In the genomic region with DNA sequence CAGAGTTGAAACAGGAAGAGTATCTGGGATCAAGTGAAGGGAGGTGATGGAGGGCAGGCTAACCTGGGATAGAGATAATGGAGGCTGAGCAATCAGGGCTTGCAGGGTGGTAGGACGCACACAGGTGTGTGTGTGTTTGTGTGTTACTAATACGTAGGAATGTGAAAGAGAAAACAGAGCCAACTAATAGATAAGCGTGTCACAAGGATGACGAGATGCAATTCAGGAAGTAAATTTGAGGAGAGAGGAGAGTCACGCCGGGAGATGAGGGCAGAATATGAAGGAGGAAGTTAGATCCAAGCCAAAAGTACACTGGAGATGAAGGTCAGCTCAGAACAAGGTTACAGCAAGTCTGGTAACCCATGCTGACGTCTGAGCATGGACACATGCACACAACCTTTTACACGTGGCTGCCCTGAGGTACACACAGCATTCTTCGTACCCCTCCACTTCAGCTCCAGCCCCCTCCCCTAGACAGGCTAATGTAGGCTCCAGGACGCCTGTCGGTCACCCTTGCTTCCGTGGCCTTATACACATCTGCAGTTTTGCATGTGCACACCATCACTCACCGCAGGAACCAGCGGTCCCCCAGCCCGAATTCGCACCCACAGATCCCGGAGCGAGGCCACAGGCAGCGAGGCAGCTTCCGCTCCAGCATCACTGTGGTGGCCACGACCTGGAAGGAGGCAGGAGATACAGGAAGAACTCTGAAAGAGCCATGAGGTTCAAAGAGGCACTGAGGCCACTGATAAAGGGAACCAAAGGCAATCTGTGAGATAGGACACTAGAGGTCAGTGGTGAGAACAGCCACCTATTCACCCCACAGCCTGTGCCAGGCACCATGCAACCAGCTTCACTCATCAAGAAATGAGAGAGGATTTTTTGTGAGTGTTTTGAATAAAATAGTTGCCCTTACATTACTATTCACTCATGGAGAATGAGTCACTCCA, we compare ENCODE assay signal across 6 cellular contexts. TPM values are rescaled to one million over a fixed set of nuclear protein-coding genes. Genes with fewer than 3 reads are reported as not detected.
DNase-seq lines count a peak whose midpoint lies in the region; ATAC-seq and TF ChIP-seq lines count a peak whose summit lies in the region.

No MANE protein-coding gene starts in this region.

- H3K27ac ChIP-seq in RWPE2 (ENCODE audit: poor library complexity, severe bottlenecking) = no peak overlapping the region
- no peak overlapping the region for H3K27ac ChIP-seq in mesendoderm (ENCODE audit: low read depth, low read length)
- no peak overlapping the region for H3K27ac ChIP-seq in gastrocnemius medialis

- H3K36me3 ChIP-seq in RWPE2 (ENCODE audit: low read depth) (no peaks in the 10 kb centered on the region), mesendoderm (ENCODE audit: control insufficient read depth, insufficient read depth, low read length) (no peaks in the 10 kb centered on the region), gastrocnemius medialis (no peaks in the 10 kb centered on the region)

- peaks cover 5% of the 10 kb centered on the region for H3K9me3 ChIP-seq in RWPE2 (ENCODE audit: severe bottlenecking)
- no peaks in the 10 kb centered on the region for H3K9me3 ChIP-seq in gastrocnemius medialis

- H3K4me1 ChIP-seq in RWPE2 (ENCODE audit: insufficient read depth, poor library complexity, severe bottlenecking) (no peaks in the 10 kb centered on the region), mesendoderm (ENCODE audit: control insufficient read depth, low read depth, low read length) (no peaks in the 10 kb centered on the region), gastrocnemius medialis (no peaks in the 10 kb centered on the region)

- H2AK5ac ChIP-seq in mesendoderm (ENCODE audit: low read length) = no peak overlapping the region

- no peaks in the 10 kb centered on the region for H3K79me2 ChIP-seq in mesendoderm (ENCODE audit: control insufficient read depth, insufficient read depth, low read length)

- no peak for TF ChIP-seq POLR2A in gastrocnemius medialis (IDR thresholded peaks at IDR 0.05)

- no peaks in the 10 kb centered on the region for H3K79me1 ChIP-seq in mesendoderm (ENCODE audit: low read length)

- no peak overlapping the region for H2BK5ac ChIP-seq in mesendoderm (ENCODE audit: low read length)

- H3K27me3 ChIP-seq in RWPE2 (ENCODE audit: insufficient read depth, poor library complexity, severe bottlenecking) (no peaks in the 10 kb centered on the region), mesendoderm (ENCODE audit: insufficient read depth, low read length, poor library complexity) (no peaks in the 10 kb centered on the region), gastrocnemius medialis (no peaks in the 10 kb centered on the region)

- in situ Hi-C loops in gastrocnemius medialis (cut with MboI; ENCODE audit: low sequenced_read_pairs in 4 of 4) = no loop called here

- no peak overlapping the region for H3K18ac ChIP-seq in mesendoderm (ENCODE audit: low read length)

- H3K23ac ChIP-seq in mesendoderm (ENCODE audit: low read length) = no peak overlapping the region

- DNase-seq in RWPE2 (ENCODE audit: low spot score) (no peak), mesendoderm (peak; percentile 62), gastrocnemius medialis (no peak), retina (no peak), Right ventricle myocardium superior (no peak)

- TF ChIP-seq CTCF in GM12874 (IDR thresholded peaks at IDR 0.05; ENCODE audit: insufficient read depth, low read depth, low read length) = peak; percentile 34; the same call in 1 of the 2 replicates
- peak; percentile 38 for TF ChIP-seq CTCF in RWPE2 (IDR thresholded peaks at IDR 0.05; ENCODE audit: poor library complexity, severe bottlenecking)
- TF ChIP-seq CTCF in gastrocnemius medialis (IDR thresholded peaks at IDR 0.05 in 4 of 5, conservative IDR thresholded peaks at IDR 0.05 in 1 of 5) = no peak

- no peak overlapping the region for H3K4me3 ChIP-seq in RWPE2 (ENCODE audit: severe bottlenecking)
- no peak overlapping the region for H3K4me3 ChIP-seq in mesendoderm (ENCODE audit: low read length)
- no peak overlapping the region for H3K4me3 ChIP-seq in gastrocnemius medialis

- no peak overlapping the region for H3K4ac ChIP-seq in mesendoderm (ENCODE audit: low read depth, low read length)

- no peak overlapping the region for H4K8ac ChIP-seq in mesendoderm (ENCODE audit: low read depth, low read length)

- intact Hi-C loops in gastrocnemius medialis (cut with DNase I; ENCODE audit: low total_unique reads) = no loop called here
- intact Hi-C loops in Right ventricle myocardium superior (cut with DNase I) = no loop called here

- no peak overlapping the region for H4K5ac ChIP-seq in mesendoderm (ENCODE audit: low read length)

- H3K56ac ChIP-seq in mesendoderm (ENCODE audit: low read length) = no peak overlapping the region

- no peak overlapping the region for H2BK15ac ChIP-seq in mesendoderm (replicated peaks; ENCODE audit: low read depth)

- H3K9ac ChIP-seq in mesendoderm (ENCODE audit: low read length) = no peak overlapping the region

- no CpG with 5 or more reads among the region's 21 CpGs for WGBS in mesendoderm (ENCODE audit: extremely low coverage, insufficient coverage, low lambda C conversion rate)

- H3K4me2 ChIP-seq in mesendoderm (ENCODE audit: low read length) = no peak overlapping the region

- ATAC-seq in RWPE2 (ENCODE audit: low read depth) (peak; percentile 67), gastrocnemius medialis (no peak), Right ventricle myocardium superior (ENCODE audit: poor library complexity) (no peak)

- no peak overlapping the region for H2BK120ac ChIP-seq in mesendoderm (ENCODE audit: low read depth, low read length)

RNA-seq across cellular contexts. Expression of a gene that starts 23.7 kb away (rescaled TPM):
- polyA plus RNA-seq in mesendoderm (2013, experiment 1 of 2) = 0.87 TPM
- 0.71 TPM for polyA plus RNA-seq in mesendoderm (2013, experiment 2 of 2)
- not detected for total RNA-seq in gastrocnemius medialis
- not detected for total RNA-seq in Right ventricle myocardium superior

RNA-seq across cellular contexts. Expression of a gene that starts 24.4 kb away (rescaled TPM):
- polyA plus RNA-seq in mesendoderm (2013, experiment 1 of 2) = not detected
- not detected for polyA plus RNA-seq in mesendoderm (2013, experiment 2 of 2)
- not detected for total RNA-seq in gastrocnemius medialis
- total RNA-seq in Right ventricle myocardium superior = not detected

RNA-seq across cellular contexts. Expression of a gene that starts 30.1 kb away (rescaled TPM):
- not detected for polyA plus RNA-seq in mesendoderm (2013, experiment 1 of 2)
- not detected for polyA plus RNA-seq in mesendoderm (2013, experiment 2 of 2)
- total RNA-seq in gastrocnemius medialis (not detected), Right ventricle myocardium superior (not detected)

RNA-seq across cellular contexts. Expression of a gene that starts 53.0 kb away (rescaled TPM):
- 2.2 TPM for polyA plus RNA-seq in mesendoderm (2013, experiment 1 of 2)
- polyA plus RNA-seq in mesendoderm (2013, experiment 2 of 2) = 2.1 TPM
- total RNA-seq in gastrocnemius medialis (not detected), Right ventricle myocardium superior (0.43 TPM)

RNA-seq across cellular contexts. Expression of a gene that starts 54.3 kb away (rescaled TPM):
- polyA plus RNA-seq in mesendoderm (2013, experiment 1 of 2) = 5.5 TPM
- polyA plus RNA-seq in mesendoderm (2013, experiment 2 of 2) = 5.0 TPM
- 1 to 10 TPM; 2.0 to 8.9 (median 2.8) TPM for total RNA-seq in gastrocnemius medialis
- 2.6 TPM for total RNA-seq in Right ventricle myocardium superior

Comparison
In these comparisons a context has a peak if more than half of its experiments do, and no peak if none do; other contexts are left out.
1. CTCF ChIP-seq: peak in GM12874 (single experiment) and RWPE2 (single experiment); none in gastrocnemius medialis (0 of 5).